ENCODE assay signal across 33 cellular contexts in genomic region chr22:19018256-19018655, GRCh38.
"Had no signal": no experiment of that assay in that cellular context is flagged by ENCODE, and none has a peak within 500 bp of the region (broad histone marks: within the 10 kb centered on the region; RNA-seq: fewer than 3 reads in every experiment).

No MANE protein-coding gene starts in this region.

- H3K4me1 ChIP-seq: adrenal gland, body of pancreas, breast epithelium had no signal

- ATAC-seq: activated CD8-positive, alpha-beta T cell treated with anti-CD3 and anti-CD28 coated beads for 36 hours; activated naive CD4-positive, alpha-beta T cell treated with anti-CD3 and anti-CD28 coated beads, Interleukin-2, amount 50 U/mL, for 72 hours; activated T-cell treated with anti-CD3 and anti-CD28 coated beads, Interleukin-2, amount 50 U/mL, for 4 hours; activated T-cell treated with anti-CD3 and anti-CD28 coated beads, Interleukin-2, amount 50 U/mL, for 72 hours; activated T-helper 17 cell treated with anti-CD3 and anti-CD28 coated beads, Interleukin-2, amount 50 U/mL, for 72 hours; body of pancreas; T-cell; T-helper 17 cell had no signal

- FAIRE-seq: astrocyte, TTC549 had no signal

- H3K27ac ChIP-seq: adrenal gland, body of pancreas, brain microvascular endothelial cell, breast epithelium, cardiac muscle cell, VCaP had no signal

- H3K4me3 ChIP-seq: adrenal gland, body of pancreas, breast epithelium, cardiac muscle cell had no signal

- DNase-seq: activated B cell treated with CpG ODN at 0.5 μM for 24 hours; activated CD4-positive, alpha-beta memory T cell treated with anti-CD3 and anti-CD28 coated beads for 36 hours; activated CD4-positive, alpha-beta T cell treated with anti-CD3 and anti-CD28 coated beads for 4 hours; activated CD4-positive, alpha-beta T cell treated with anti-CD3 and anti-CD28 coated beads, Interleukin-2, amount 10 ng/mL, durations not matched to agents 24 days and 14 days; activated CD4-positive, alpha-beta T cell treated with anti-CD3 and anti-CD28 coated beads, Interleukin-2, amount 50 U/mL, for 1 hour; activated CD4-positive, alpha-beta T cell treated with anti-CD3 and anti-CD28 coated beads, Interleukin-2, amount 50 U/mL, for 4 hours; activated CD8-positive, alpha-beta memory T cell treated with anti-CD3 and anti-CD28 coated beads, Interleukin-2, amount 50 U/mL, for 4 hours; activated CD8-positive, alpha-beta T cell treated with anti-CD3 and anti-CD28 coated beads for 36 hours; activated effector memory CD4-positive, alpha-beta T cell treated with anti-CD3 and anti-CD28 coated beads, Interleukin-2, amount 50 U/mL, for 16 hours; activated gamma-delta T cell treated with Interleukin-2 at 50 U/mL for 16 hours; activated naive CD4-positive, alpha-beta T cell; activated naive CD4-positive, alpha-beta T cell treated with anti-CD3 and anti-CD28 coated beads for 36 hours; activated naive CD4-positive, alpha-beta T cell treated with anti-CD3 and anti-CD28 coated beads, Interleukin-2, amount 50 U/mL, for 16 hours; activated naive CD8-positive, alpha-beta T cell treated with anti-CD3 and anti-CD28 coated beads for 36 hours; activated T-cell treated with anti-CD3 and anti-CD28 coated beads for 4 hours; activated T-cell treated with anti-CD3 and anti-CD28 coated beads, Interleukin-2, amount 50 U/mL, for 1 hour; activated T-cell treated with anti-CD3 and anti-CD28 coated beads, Interleukin-2, amount 50 U/mL, for 4 hours; activated T-cell treated with anti-CD3 and anti-CD28 coated beads, Interleukin-2, amount 50 U/mL, for 72 hours; adrenal gland; amniotic stem cell; body of pancreas; brain microvascular endothelial cell; caudate nucleus; cerebellar nuclear complex; T-cell; T-helper 17 cell had no signal

- H3K27me3 ChIP-seq: adrenal gland, body of pancreas, breast epithelium had no signal

- H3K36me3 ChIP-seq: adrenal gland, brain microvascular endothelial cell, breast epithelium, cardiac muscle cell had no signal

- H3K9me3 ChIP-seq: adrenal gland, body of pancreas, breast epithelium had no signal
